Comparison of ENCODE assay signal across 8 cellular contexts in the genomic region with DNA sequence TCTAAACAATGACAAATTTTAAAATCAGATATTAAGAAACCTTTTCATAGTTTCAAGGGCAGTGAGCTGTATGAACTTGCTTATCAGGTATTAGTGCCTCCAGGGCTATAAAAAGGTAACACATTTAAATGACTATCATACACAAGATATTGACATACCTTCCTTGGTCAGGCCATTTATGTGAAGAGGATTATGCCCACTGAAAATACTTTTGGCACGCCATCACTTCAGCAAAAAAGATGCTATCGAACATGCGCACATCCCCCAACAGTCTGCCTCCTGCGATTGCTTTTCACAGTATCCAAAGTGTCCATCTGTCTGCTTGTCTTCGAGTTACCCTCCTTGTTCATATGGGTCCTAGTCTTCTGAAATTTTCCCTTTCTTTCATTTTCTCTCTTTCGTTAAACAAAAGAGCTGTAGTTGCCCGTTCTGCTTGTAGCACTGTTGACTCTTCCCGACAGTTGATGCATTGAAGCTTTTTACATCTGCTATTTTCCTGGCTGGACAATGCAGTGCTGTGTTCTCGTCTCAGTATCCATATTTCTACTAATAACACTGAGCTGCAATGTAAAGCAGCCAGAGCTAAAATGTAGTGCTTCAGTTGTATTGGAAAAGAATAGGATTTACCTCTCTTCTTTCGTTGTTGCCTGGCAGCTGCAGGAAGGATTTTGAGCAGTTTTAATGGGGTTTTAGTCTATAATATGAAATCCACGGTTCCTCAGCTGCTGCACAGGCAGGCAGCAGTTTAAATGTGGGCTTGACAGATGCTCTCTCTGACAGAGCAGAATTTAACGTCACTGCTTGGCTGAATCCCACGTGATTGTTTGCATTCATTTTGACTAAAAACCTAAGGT. TPM values are rescaled to one million over a fixed set of nuclear protein-coding genes. Genes with fewer than 3 reads are reported as not detected.
DNase-seq lines count a peak whose midpoint lies in the region; ATAC-seq and TF ChIP-seq lines count a peak whose summit lies in the region.

A gene with protein sequence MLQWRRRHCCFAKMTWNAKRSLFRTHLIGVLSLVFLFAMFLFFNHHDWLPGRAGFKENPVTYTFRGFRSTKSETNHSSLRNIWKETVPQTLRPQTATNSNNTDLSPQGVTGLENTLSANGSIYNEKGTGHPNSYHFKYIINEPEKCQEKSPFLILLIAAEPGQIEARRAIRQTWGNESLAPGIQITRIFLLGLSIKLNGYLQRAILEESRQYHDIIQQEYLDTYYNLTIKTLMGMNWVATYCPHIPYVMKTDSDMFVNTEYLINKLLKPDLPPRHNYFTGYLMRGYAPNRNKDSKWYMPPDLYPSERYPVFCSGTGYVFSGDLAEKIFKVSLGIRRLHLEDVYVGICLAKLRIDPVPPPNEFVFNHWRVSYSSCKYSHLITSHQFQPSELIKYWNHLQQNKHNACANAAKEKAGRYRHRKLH (minus strand): TSS at position 753 of the 854 bp plus-strand sequence. CDS start 5,051 bp downstream, outside the sequence.

- intact Hi-C loops in dendritic cell treated with granulocyte-macrophage colony-stimulating factor and Interleukin-4, amounts not matched to agents 40 ng/mL and 50 ng/mL, for 4 days (cut with micrococcal nuclease), result loop anchor here (10.0 kb wide), 1 partner anchor 179 kb away; no protein-coding TSS in a partner anchor
- intact Hi-C loops in thyroid gland (cut with DNase I), result no loop called here

- H3K36me3 ChIP-seq in HEK293 (ENCODE audit: control insufficient read depth in 2 of 2, insufficient read depth in 1 of 2, low read length in 2 of 2), result no peaks in the 10 kb centered on the region
- H3K36me3 ChIP-seq in mesenchymal stem cell (ENCODE audit: control insufficient read depth in 1 of 2, insufficient read depth in 2 of 2, low read depth in 1 of 2, low read length in 2 of 2), result no peaks in the 10 kb centered on the region
- H3K36me3 ChIP-seq in thyroid gland, result no peaks in the 10 kb centered on the region

- H2BK12ac ChIP-seq in mesenchymal stem cell (ENCODE audit: low read length in 2 of 2), result no peak within 1 kb of the TSS

- CTCF ChIA-PET in AG04450 (lab: Charles Lee) (interaction anchor here (0.6 to 1.3 kb wide), 4 partner anchors 8 to 709 kb away, joined by 3 to 5 read pairs (median 3); no protein-coding TSS in a partner anchor), HEK293 (lab: Yijun Ruan, JAX) (interaction anchor here (0.6 to 0.9 kb wide), 4 partner anchors 11 to 575 kb away, joined by 3 to 4 read pairs (median 3); no protein-coding TSS in a partner anchor), RWPE1 (lab: Yijun Ruan, JAX) (interaction anchor here (0.7 kb wide), 1 partner anchor 224 kb away, joined by 3 read pairs; no protein-coding TSS in a partner anchor)

- H2BK5ac ChIP-seq in mesenchymal stem cell (ENCODE audit: low read depth, low read length, poor library complexity, severe bottlenecking), result no peak within 1 kb of the TSS

- no peak for ATAC-seq in GM21526 (IDR thresholded peaks at IDR 0.05; ENCODE audit: low FRiP score, unreplicated experiment)

- POLR2A ChIA-PET in AG04450 (lab: Yijun Ruan, JAX) (interaction anchor here (1.5 kb wide), 1 partner anchor 149 kb away, joined by 4 read pairs; no protein-coding TSS in a partner anchor), HEK293 (lab: Yijun Ruan, JAX) (interaction anchor here (0.6 to 1.0 kb wide), 2 partner anchors 14 to 312 kb away, joined by 3 read pairs; no protein-coding TSS in a partner anchor), RWPE1 (lab: Yijun Ruan, JAX; ENCODE audit: low non-redundant PET) (no interaction called here)

- H3K9me3 Mint-ChIP-seq in dendritic cell treated with granulocyte-macrophage colony-stimulating factor and Interleukin-4, amounts not matched to agents 40 ng/mL and 50 ng/mL, for 4 days, result no peaks in the 10 kb centered on the region

- no peak within 1 kb of the TSS for H2AK5ac ChIP-seq in mesenchymal stem cell (ENCODE audit: low read length, severe bottlenecking)

- WGBS in mesenchymal stem cell, result 61% methylated on average over 12 of the region's 13 CpGs
- WGBS in thyroid gland, 2 donors, result 50 to 62% methylated on average over 13 of the region's 13 CpGs

- H3K36me3 Mint-ChIP-seq in dendritic cell treated with granulocyte-macrophage colony-stimulating factor and Interleukin-4, amounts not matched to agents 40 ng/mL and 50 ng/mL, for 4 days (ENCODE audit: low read depth), result peaks cover 1% of the 10 kb centered on the region

- H3K18ac ChIP-seq in mesenchymal stem cell (ENCODE audit: low read depth in 1 of 2, low read length in 2 of 2), result no peak within 1 kb of the TSS

- H3K4me1 ChIP-seq in HEK293 (ENCODE audit: control insufficient read depth, insufficient read depth, low read length) (peaks cover 13% of the 10 kb centered on the region; the same call in 1 of the 2 replicates), mesenchymal stem cell (ENCODE audit: control insufficient read depth, insufficient read depth, low read depth, low read length) (no peaks in the 10 kb centered on the region), thyroid gland (peaks cover 37 to 71% of the 10 kb centered on the region in 2 donors)

- H3K79me1 ChIP-seq in mesenchymal stem cell (replicated peaks; ENCODE audit: low read length, poor library complexity, severe bottlenecking), result peaks cover 6% of the 10 kb centered on the region

- peak within 1 kb of the TSS; percentile 3 for H3K27ac Mint-ChIP-seq in dendritic cell treated with granulocyte-macrophage colony-stimulating factor and Interleukin-4, amounts not matched to agents 40 ng/mL and 50 ng/mL, for 4 days

- H4K8ac ChIP-seq in mesenchymal stem cell (ENCODE audit: low read length), result no peak within 1 kb of the TSS

- H2AFZ ChIP-seq in mesenchymal stem cell (ENCODE audit: low read depth, low read length), result no peak within 1 kb of the TSS

- H3K23ac ChIP-seq in mesenchymal stem cell (ENCODE audit: low read length in 2 of 2), result no peak within 1 kb of the TSS

- H2BK120ac ChIP-seq in mesenchymal stem cell (ENCODE audit: low read depth, low read length), result no peak within 1 kb of the TSS

- H3K14ac ChIP-seq in mesenchymal stem cell (ENCODE audit: low read length in 2 of 2), result no peak within 1 kb of the TSS

- H3K27me3 ChIP-seq in AG04450 (ENCODE audit: control insufficient read depth, insufficient read depth, low read length), result no peaks in the 10 kb centered on the region
- no peaks in the 10 kb centered on the region for H3K27me3 ChIP-seq in mesenchymal stem cell (ENCODE audit: control insufficient read depth in 1 of 2, insufficient read depth in 1 of 2, low read length in 2 of 2)
- H3K27me3 ChIP-seq in thyroid gland, result no peaks in the 10 kb centered on the region

- H3K27ac ChIP-seq in AG04450 (ENCODE audit: low read depth, low read length) (peak within 1 kb of the TSS; percentile 47), HEK293 (ENCODE audit: extremely low read depth, low read depth, low read length) (no peak within 1 kb of the TSS), RWPE1 (no peak within 1 kb of the TSS), mesenchymal stem cell (ENCODE audit: low read length, poor library complexity, severe bottlenecking) (no peak within 1 kb of the TSS), thyroid gland (peak within 1 kb of the TSS; percentile 31 to 40 (median 37))

- no peaks in the 10 kb centered on the region for H3K27me3 Mint-ChIP-seq in dendritic cell treated with granulocyte-macrophage colony-stimulating factor and Interleukin-4, amounts not matched to agents 40 ng/mL and 50 ng/mL, for 4 days

- TF ChIP-seq CTCF in AG04450 (IDR thresholded peaks at IDR 0.05; ENCODE audit: low read depth, low read length) (no peak), HEK293 (tag by site-specific recombination; IDR thresholded peaks at IDR 0.05) (no peak), RWPE1 (conservative IDR thresholded peaks at IDR 0.05; ENCODE audit: low read depth) (no peak), thyroid gland (IDR thresholded peaks at IDR 0.05) (no peak)

- peak within 1 kb of the TSS in 1 of 2 experiments; percentile 35 for H3K4ac ChIP-seq in mesenchymal stem cell (ENCODE audit: low read depth in 1 of 2, low read length in 2 of 2)

- H3K4me3 ChIP-seq in AG04450 (ENCODE audit: low read depth, low read length), result peak within 1 kb of the TSS; percentile 58
- peak within 1 kb of the TSS; percentile 15; the same call in 1 of the 2 replicates for H3K4me3 ChIP-seq in HEK293 (ENCODE audit: low read depth, low read length)
- peak within 1 kb of the TSS in 1 of 2 experiments; percentile 73 for H3K4me3 ChIP-seq in mesenchymal stem cell (ENCODE audit: insufficient read depth in 1 of 2, low read depth in 1 of 2, low read length in 2 of 2)
- H3K4me3 ChIP-seq in thyroid gland (replicated peaks in 1 of 3), result no peak within 1 kb of the TSS

- DNase-seq in AG04450 (ENCODE audit: low read depth, low spot score) (no peak), RWPE1 (ENCODE audit: low spot score) (peak; percentile 8), mesenchymal stem cell (peak; percentile 65), thyroid gland (peak in 1 of 2 donors; percentile 35), activated gamma-delta T cell (lab: John Stamatoyannopoulos, UW) (no peak)

- peak within 1 kb of the TSS; percentile 76 for H3K9ac ChIP-seq in mesenchymal stem cell (ENCODE audit: low read length)

- H4K91ac ChIP-seq in mesenchymal stem cell (ENCODE audit: low read length), result no peak within 1 kb of the TSS

- peak in 1 of 2 donors; percentile 37 for TF ChIP-seq POLR2A in thyroid gland (IDR thresholded peaks at IDR 0.05)

- no peaks in the 10 kb centered on the region for H3K9me3 ChIP-seq in AG04450 (ENCODE audit: control insufficient read depth, insufficient read depth, low read length)
- no peaks in the 10 kb centered on the region for H3K9me3 ChIP-seq in HEK293 (ENCODE audit: control insufficient read depth, insufficient read depth, low read depth, low read length)
- H3K9me3 ChIP-seq in mesenchymal stem cell (ENCODE audit: control insufficient read depth, low read length), result no peaks in the 10 kb centered on the region
- no peaks in the 10 kb centered on the region for H3K9me3 ChIP-seq in thyroid gland

- H3K4me1 Mint-ChIP-seq in dendritic cell treated with granulocyte-macrophage colony-stimulating factor and Interleukin-4, amounts not matched to agents 40 ng/mL and 50 ng/mL, for 4 days (ENCODE audit: low read depth), result peaks cover 15% of the 10 kb centered on the region

- no peak within 1 kb of the TSS for H2BK15ac ChIP-seq in mesenchymal stem cell (ENCODE audit: low read depth, poor library complexity, severe bottlenecking)

- H3K4me3 Mint-ChIP-seq in dendritic cell treated with granulocyte-macrophage colony-stimulating factor and Interleukin-4, amounts not matched to agents 40 ng/mL and 50 ng/mL, for 4 days, result no peak within 1 kb of the TSS

- H3K4me2 ChIP-seq in mesenchymal stem cell (ENCODE audit: low read length, poor library complexity, severe bottlenecking), result peak within 1 kb of the TSS; percentile 24

TF ChIP-seq in HEK293, 187 proteins besides CTCF, POLR2A, EP300 and RAD21 (continues in another document):
- TF ChIP-seq ZNF19 (tag by site-specific recombination; IDR thresholded peaks at IDR 0.05; ENCODE audit: low read depth) (no peak), ZNF10 (tag by site-specific recombination; IDR thresholded peaks at IDR 0.05) (no peak), ZNF350 (tag by site-specific recombination; IDR thresholded peaks at IDR 0.05) (no peak)

RNA-seq across cellular contexts. Expression of the gene that starts here (rescaled TPM):
- 5.7 and 8.0 TPM in 2 replicates for polyA plus RNA-seq in AG04450 (2011; rRNA removed)
- 2.4 and 6.5 TPM in 2 replicates for polyA minus RNA-seq in AG04450 (2011; rRNA and poly(A)+ RNA removed)
- polyA plus RNA-seq in mesenchymal stem cell (2013, experiment 1 of 2), result 1.2 TPM
- 1.2 TPM for polyA plus RNA-seq in mesenchymal stem cell (2013, experiment 2 of 2)
- total RNA-seq in thyroid gland, result 1 to 10 TPM in 3 of 4 donors, under 1 TPM in 1; 0.67 to 1.7 (median 1.6) TPM

Comparison
In these comparisons a context has a peak if more than half of its experiments do, and no peak if none do; other contexts are left out.
1. DNase-seq: peak in RWPE1 (single experiment) and mesenchymal stem cell (single experiment); none in AG04450 (single experiment) and activated gamma-delta T cell (single experiment).
2. H3K27ac ChIP-seq: peak in AG04450 (single experiment) and thyroid gland (3 of 3); none in HEK293 (single experiment), RWPE1 (single experiment) and mesenchymal stem cell (single experiment).
3. H3K4me3 ChIP-seq: peak in AG04450 (single experiment) and HEK293 (single experiment); none in thyroid gland (0 of 3).